ENCODE assay signal across 15 cellular contexts in genomic region chr4:126318376-126318775, GRCh38.
"Had no signal": no experiment of that assay in that cellular context is flagged by ENCODE, and none has a peak within 500 bp of the region (broad histone marks: within the 10 kb centered on the region; RNA-seq: fewer than 3 reads in every experiment).

No MANE protein-coding gene starts in this region.

- H3K4me1 Mint-ChIP-seq: immature natural killer cell had no signal

- H3K4me3 Mint-ChIP-seq: activated T-cell treated with anti-CD3 and anti-CD28 coated beads, Interleukin-2, amount 50 U/mL, for 72 hours; immature natural killer cell had no signal

- DNase-seq: activated CD4-positive, alpha-beta T cell treated with anti-CD3 and anti-CD28 coated beads for 1 hour; activated effector memory CD4-positive, alpha-beta T cell treated with anti-CD3 and anti-CD28 coated beads, Interleukin-2, amount 50 U/mL, for 16 hours; activated naive CD4-positive, alpha-beta T cell treated with anti-CD3 and anti-CD28 coated beads, Interleukin-2, amount 50 U/mL, for 16 hours; activated T-cell treated with anti-CD3 and anti-CD28 coated beads, Interleukin-2, amount 50 U/mL, for 72 hours; cortex of kidney; immature natural killer cell; kidney glomerular epithelial cell; left ventricle myocardium inferior; mammary epithelial cell; midbrain; right cardiac atrium; stimulated activated naive CD8-positive, alpha-beta T cell treated with anti-CD3 and anti-CD28 coated beads, Interleukin-15, Interleukin-2, amounts not matched to agents 100 U/mL and 50 U/mL, for 24 hours; substantia nigra; T1000; tibial artery had no signal

- H3K27ac Mint-ChIP-seq: activated T-cell treated with anti-CD3 and anti-CD28 coated beads, Interleukin-2, amount 50 U/mL, for 72 hours; immature natural killer cell had no signal

- H3K36me3 Mint-ChIP-seq: immature natural killer cell had no signal

- ATAC-seq: activated T-cell treated with anti-CD3 and anti-CD28 coated beads, Interleukin-2, amount 50 U/mL, for 72 hours; right cardiac atrium; stimulated activated naive CD8-positive, alpha-beta T cell treated with anti-CD3 and anti-CD28 coated beads, Interleukin-15, Interleukin-2, amounts not matched to agents 100 U/mL and 50 U/mL, for 24 hours had no signal
